ENCODE assay signal across 8 cellular contexts in the genomic region with DNA sequence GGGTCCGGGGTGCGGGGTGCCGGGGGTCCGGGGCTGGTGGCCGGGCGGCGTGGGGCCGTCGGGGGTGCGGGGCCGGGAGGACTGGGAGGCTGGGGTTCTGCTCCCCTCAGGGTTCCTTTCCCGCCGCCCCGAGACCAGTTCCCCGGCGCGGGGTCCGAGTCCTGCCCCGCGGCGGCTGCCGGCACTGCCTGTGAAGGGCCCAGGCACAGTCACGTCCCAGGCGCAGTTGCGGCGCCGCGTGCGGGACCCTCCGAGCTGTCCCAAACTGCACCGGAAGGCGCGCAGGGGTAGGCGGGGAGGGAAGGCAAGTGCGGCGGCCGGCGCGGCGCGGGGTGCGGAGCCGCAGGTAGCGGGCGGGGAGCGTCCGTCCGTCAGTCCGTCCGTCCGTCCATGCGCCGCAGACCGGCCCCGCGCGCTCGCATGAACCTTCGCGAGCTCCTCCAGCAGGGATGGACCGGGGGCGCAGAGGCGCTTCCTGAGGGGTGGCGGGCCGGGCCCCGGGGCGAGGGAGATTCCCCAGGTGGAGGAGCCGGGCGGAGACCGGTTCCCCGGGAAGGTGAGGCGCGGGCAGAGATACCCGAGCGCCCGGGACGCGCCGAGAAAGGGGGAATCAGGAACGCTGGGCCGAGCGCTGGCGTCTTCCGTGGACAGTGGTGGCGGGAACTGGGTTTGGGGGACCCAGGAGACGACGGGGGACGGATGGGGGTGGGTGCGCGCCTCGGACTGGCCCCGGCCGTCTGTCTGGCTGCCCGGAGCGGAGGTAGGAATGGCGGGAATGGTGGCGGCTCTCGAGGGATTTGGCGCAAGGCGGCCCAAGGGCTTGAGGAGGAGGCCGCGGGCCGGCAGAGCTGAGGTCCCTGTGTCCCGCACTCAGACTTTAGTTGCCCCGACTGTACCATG. TPM values are rescaled to one million over a fixed set of nuclear protein-coding genes. Genes with fewer than 3 reads are reported as not detected.
A peak's percentile ranks its signal among the peaks of the same experiment; 100 is the strongest.
DNase-seq lines count a peak whose midpoint lies in the region; ATAC-seq, FAIRE-seq and TF ChIP-seq lines count a peak whose summit lies in the region.

No MANE protein-coding gene starts in this region.

- TF ChIP-seq EP300 in HepG2 (IDR thresholded peaks at IDR 0.05; ENCODE audit: low read depth in 2 of 2, low read length in 2 of 2) (no peak), HepG2 (CRISPR knock-in tag; IDR thresholded peaks at IDR 0.05; ENCODE audit: borderline replicate concordance) (no peak)

- peaks cover 11% of the 10 kb centered on the region for H3K79me2 ChIP-seq in DND-41 (ENCODE audit: insufficient read depth, low read length)
- H3K79me2 ChIP-seq in HepG2 (ENCODE audit: insufficient read depth, low read length), result no peaks in the 10 kb centered on the region

- TF ChIP-seq CTCF in DND-41 (IDR thresholded peaks at IDR 0.05; ENCODE audit: borderline replicate concordance, extremely low read depth, low read length, poor library complexity, severe bottlenecking) (no peak), body of pancreas (IDR thresholded peaks at IDR 0.05) (no peak), HepG2 (CRISPR knock-in tag; IDR thresholded peaks at IDR 0.05) (no peak)

- CTCF ChIA-PET in HepG2 (lab: Yijun Ruan, JAX; ENCODE audit: low intra/inter-chr PET ratio, low total read pairs), result interaction anchor here (0.6 to 5.7 kb wide), 4 partner anchors 76 to 101 kb away, joined by 3 to 59 read pairs (median 9); no protein-coding TSS in a partner anchor

- no peaks in the 10 kb centered on the region for H3K27me3 ChIP-seq in DND-41 (ENCODE audit: insufficient read depth, low read length, poor library complexity)
- 0 out of 2 replicates have a peak, but pooled peaks cover 3% of the 10 kb centered on the region for H3K27me3 ChIP-seq in SJSA1 (replicated peaks)
- H3K27me3 ChIP-seq in body of pancreas, result peaks cover 0 to 8% of the 10 kb centered on the region in 2 donors
- H3K27me3 ChIP-seq in HepG2 (ENCODE audit: control insufficient read depth in 1 of 2, insufficient read depth in 2 of 2, low read length in 2 of 2), result peaks cover 0 to 4% of the 10 kb centered on the region in 2 experiments; a peak in 2 of 5 replicates

- DNase-seq in DND-41 (no peak), SJSA1 (ENCODE audit: low read depth in 1 of 2, low spot score in 2 of 2) (no peak), body of pancreas (no peak), HepG2 (ENCODE audit: low spot score) (no peak), amniotic stem cell (lab: John Stamatoyannopoulos, UW) (no peak), SK-N-DZ (ENCODE audit: low spot score) (no peak)
- DNase-seq in stimulated activated naive CD8-positive, alpha-beta T cell treated with anti-CD3 and anti-CD28 coated beads, Interleukin-15, Interleukin-2, amounts not matched to agents 100 U/mL and 50 U/mL, for 24 hours, result peak; percentile 62

- H3K9me3 ChIP-seq in DND-41 (ENCODE audit: insufficient read depth, low read length, severe bottlenecking) (no peaks in the 10 kb centered on the region), SJSA1 (replicated peaks) (0 out of 2 replicates have a peak, but pooled peaks cover 2% of the 10 kb centered on the region), body of pancreas (no peaks in the 10 kb centered on the region), HepG2 (ENCODE audit: low read length) (no peaks in the 10 kb centered on the region)

- in situ Hi-C loops in HepG2 (cut with HindIII; ENCODE audit: extremely low pct_ligation_motif_present, low pct_unique_long_range_greater_than_20kb), result loop anchor here (5.0 kb wide), 1 partner anchor 98 kb away; no protein-coding TSS in a partner anchor

- no peak for TF ChIP-seq RAD21 in HepG2 (CRISPR knock-in tag; IDR thresholded peaks at IDR 0.05)

- H3K9ac ChIP-seq in DND-41 (ENCODE audit: low read depth, low read length), result no peak overlapping the region
- H3K9ac ChIP-seq in HepG2 (ENCODE audit: insufficient read depth, low read depth, low read length), result peak overlapping the region; percentile 59; the same call in 1 of the 2 replicates

- no peak for FAIRE-seq in HepG2 (lab: Jason Lieb, UNC)

- POLR2A ChIA-PET in HepG2 (lab: Yijun Ruan, JAX), result interaction anchor here (0.8 to 4.2 kb wide), 3 partner anchors 76 to 99 kb away, joined by 3 to 24 read pairs (median 5); no protein-coding TSS in a partner anchor

- intact Hi-C loops in body of pancreas (cut with DNase I) (no loop called here), HepG2 (cut with micrococcal nuclease; ENCODE audit: unreplicated experiment) (loop anchor here (5.0 kb wide), 1 partner anchor 78 kb away; no protein-coding TSS in a partner anchor)

- H3K36me3 ChIP-seq in DND-41 (ENCODE audit: insufficient read depth, low read length) (no peaks in the 10 kb centered on the region), SJSA1 (peaks cover 2% of the 10 kb centered on the region; the same call in 1 of the 2 replicates), body of pancreas (replicated peaks in 1 of 2; ENCODE audit: insufficient read depth in 1 of 2, low read depth in 2 of 2) (no peaks in the 10 kb centered on the region), HepG2 (replicated peaks in 1 of 2; ENCODE audit: control insufficient read depth in 1 of 2, insufficient read depth in 2 of 2, low read length in 2 of 2) (no peaks in the 10 kb centered on the region)

- no TSS peak for BruUV-seq in HepG2 (replicated peaks; lab: Mats Ljungman, UMichigan)

- no peak for TF ChIP-seq POLR2A in body of pancreas (IDR thresholded peaks at IDR 0.05)
- TF ChIP-seq POLR2A in HepG2 (IDR thresholded peaks at IDR 0.05; ENCODE audit: insufficient read depth in 1 of 2, low read depth in 2 of 2, low read length in 2 of 2), result no peak

- ATAC-seq in DND-41 (ENCODE audit: insufficient read depth, low read depth) (no peak), body of pancreas (peak; percentile 20), HepG2 (peak; percentile 5), HG02938 (IDR thresholded peaks at IDR 0.05; ENCODE audit: unreplicated experiment) (no peak)
- peak; percentile 2 for ATAC-seq in stimulated activated naive CD8-positive, alpha-beta T cell treated with anti-CD3 and anti-CD28 coated beads, Interleukin-15, Interleukin-2, amounts not matched to agents 100 U/mL and 50 U/mL, for 24 hours

- H4K20me1 ChIP-seq in DND-41 (ENCODE audit: insufficient read depth, low read length), result peaks cover 4% of the 10 kb centered on the region; the same call in 1 of the 2 replicates
- H4K20me1 ChIP-seq in HepG2 (ENCODE audit: insufficient read depth, low read length), result no peaks in the 10 kb centered on the region

- no peak overlapping the region for H3K4me3 ChIP-seq in DND-41 (ENCODE audit: low read depth in 1 of 2, low read length in 2 of 2)
- peak overlapping the region; percentile 40 for H3K4me3 ChIP-seq in SJSA1
- H3K4me3 ChIP-seq in body of pancreas, result peak overlapping the region in 1 of 2 donors; percentile 44
- peak overlapping the region; percentile 68 to 79 (median 71) for H3K4me3 ChIP-seq in HepG2 (replicated peaks in 1 of 3; ENCODE audit: insufficient read depth in 1 of 3, low read depth in 2 of 3, low read length in 3 of 3)

- H2AFZ ChIP-seq in DND-41 (ENCODE audit: low read depth, low read length) (no peak overlapping the region), HepG2 (ENCODE audit: low read length) (no peak overlapping the region)

- H3K27ac ChIP-seq in DND-41 (ENCODE audit: low read length) (peak overlapping the region; percentile 45; the same call in 1 of the 2 replicates), SJSA1 (no peak overlapping the region), body of pancreas (no peak overlapping the region), HepG2 (ENCODE audit: extremely low read length, insufficient read depth, low read length) (no peak overlapping the region)

- peaks cover 47% of the 10 kb centered on the region for H3K4me1 ChIP-seq in DND-41 (ENCODE audit: insufficient read depth, low read length)
- H3K4me1 ChIP-seq in SJSA1 (replicated peaks), result peaks cover 10% of the 10 kb centered on the region
- peaks cover 17% of the 10 kb centered on the region for H3K4me1 ChIP-seq in body of pancreas
- peaks cover 41% of the 10 kb centered on the region for H3K4me1 ChIP-seq in HepG2 (ENCODE audit: insufficient read depth, low read length)

- 7 to 34% methylated on average over 22 to 103 of the region's 105 CpGs for WGBS in body of pancreas, 2 donors
- WGBS in HepG2 (ENCODE audit: low lambda C conversion rate), result 2% methylated on average over 11 of the region's 105 CpGs

- H3K4me2 ChIP-seq in DND-41 (ENCODE audit: insufficient read depth, low read length) (no peak overlapping the region), HepG2 (ENCODE audit: low read depth, low read length) (peak overlapping the region; percentile 76)

TF ChIP-seq in HepG2, 621 proteins besides CTCF, POLR2A, EP300 and RAD21 (continues in another document):
- TF ChIP-seq DMAP1 (CRISPR knock-in tag; IDR thresholded peaks at IDR 0.05) (no peak), SATB2 (CRISPR knock-in tag; IDR thresholded peaks at IDR 0.05) (no peak), TARDBP (CRISPR knock-in tag; IDR thresholded peaks at IDR 0.05) (no peak)

RNA-seq across cellular contexts. Expression of a gene that starts 3.1 kb away (rescaled TPM):
- total RNA-seq in SJSA1 (2014; rRNA removed; shearing (Covaris generic)), result 3.4 and 3.6 TPM in 2 replicates
- 10 to 100 TPM in 1 of 2 donors, 1 to 10 TPM in 1; 2.1 to 19.4 TPM for total RNA-seq in body of pancreas
- 3.3 and 4.0 TPM in 2 replicates for total RNA-seq in HepG2 (2016; rRNA removed; fragmentation: Illumina TruSeq; extraction: Trizol)
- total RNA-seq in HepG2 (2016; cell fraction: cytosol; rRNA removed; fragmentation: Illumina TruSeq; extraction: Trizol; ENCODE audit: low read depth), result 1.3 and 1.5 TPM in 2 replicates
- 3.1 and 3.5 TPM in 2 replicates for total RNA-seq in HepG2 (2016; cell fraction: insoluble cytoplasmic fraction; rRNA removed; fragmentation: Illumina TruSeq; extraction: Trizol)
- total RNA-seq in HepG2 (2016; cell fraction: membrane; rRNA removed; fragmentation: Illumina TruSeq; extraction: Trizol), result 2.9 and 5.0 TPM in 2 replicates
- total RNA-seq in HepG2 (2016; cell fraction: nucleus; rRNA removed; fragmentation: Illumina TruSeq; extraction: Trizol), result 2.4 TPM in 2 replicates
- polyA plus RNA-seq in HepG2 (2011; rRNA removed), result 5.0 and 7.3 TPM in 2 replicates
- 4.4 and 5.8 TPM in 2 replicates for polyA plus RNA-seq in HepG2 (2011; cell fraction: cytosol; rRNA removed)
- polyA plus RNA-seq in HepG2 (2011; cell fraction: nucleus; rRNA removed), result 15.5 and 20.4 TPM in 2 replicates
- polyA plus RNA-seq in HepG2 (2012), result 7.5 and 9.0 TPM in 2 replicates
- polyA plus RNA-seq in HepG2 (2016; cell fraction: cytosol; fragmentation: Illumina TruSeq; extraction: Trizol; ENCODE audit: low read depth), result 1.3 and 1.7 TPM in 2 replicates
- 3.1 and 3.9 TPM in 2 replicates for polyA plus RNA-seq in HepG2 (2016; cell fraction: insoluble cytoplasmic fraction; fragmentation: Illumina TruSeq; extraction: Trizol; ENCODE audit: low read depth)
- 2.3 and 3.2 TPM in 2 replicates for polyA plus RNA-seq in HepG2 (2016; cell fraction: membrane; fragmentation: Illumina TruSeq; extraction: Trizol; ENCODE audit: low read depth)
- polyA plus RNA-seq in HepG2 (2016; cell fraction: nucleus; fragmentation: Illumina TruSeq; extraction: Trizol; ENCODE audit: insufficient read depth, low read depth), result 4.1 and 4.2 TPM in 2 replicates
- 3.1 and 18.4 TPM in 2 replicates for polyA minus RNA-seq in HepG2 (2011; rRNA and poly(A)+ RNA removed; ENCODE audit: low replicate concordance)
- 1.4 and 2.7 TPM in 2 replicates for polyA minus RNA-seq in HepG2 (2011; cell fraction: cytosol; rRNA and poly(A)+ RNA removed)
- polyA minus RNA-seq in HepG2 (2011; cell fraction: nucleus; rRNA and poly(A)+ RNA removed), result 4.9 and 7.1 TPM in 2 replicates
- polyA plus RNA-seq in SK-N-DZ (2014; cell fraction: cytosol; rRNA removed), result 8.7 and 11.8 TPM in 2 replicates
- polyA plus RNA-seq in SK-N-DZ (2014; cell fraction: nucleus; rRNA removed), result 4.8 and 7.8 TPM in 2 replicates

Comparison
In these comparisons a context has a peak if more than half of its experiments do, and no peak if none do; other contexts are left out.
1. ATAC-seq: peak in body of pancreas (single experiment), HepG2 (single experiment) and stimulated activated naive CD8-positive, alpha-beta T cell treated with anti-CD3 and anti-CD28 coated beads, Interleukin-15, Interleukin-2, amounts not matched to agents 100 U/mL and 50 U/mL, for 24 hours (single experiment); none in DND-41 (single experiment) and HG02938 (single experiment).
2. H3K4me3 ChIP-seq: peak in SJSA1 (single experiment) and HepG2 (3 of 3); none in DND-41 (0 of 2).